In the genomic region with DNA sequence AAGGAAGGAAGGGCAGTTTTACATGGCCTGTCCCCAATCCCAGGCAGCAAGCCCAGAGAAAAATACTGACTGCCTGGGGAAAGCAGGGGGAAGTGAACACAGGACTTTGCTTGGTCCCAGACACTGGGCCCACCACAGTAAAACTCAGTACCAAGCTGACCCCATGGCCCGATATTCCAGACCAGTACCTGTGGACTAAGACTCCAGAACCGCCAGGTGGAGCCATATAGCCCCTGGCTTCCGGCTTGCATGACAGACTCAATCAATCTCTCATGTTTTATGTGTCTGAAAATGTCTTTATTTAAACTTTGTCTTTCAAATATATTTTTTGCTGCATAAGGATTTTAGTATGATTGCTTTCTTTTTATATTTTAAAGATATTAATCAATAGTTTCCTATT, we compare ENCODE assay signal across 16 cellular contexts.
DNase-seq lines count a peak whose midpoint lies in the region; ATAC-seq and TF ChIP-seq lines count a peak whose summit lies in the region.
"Had no signal": no experiment of that assay in that cellular context is flagged by ENCODE, and none has a peak within 500 bp of the region (broad histone marks: within the 10 kb centered on the region; RNA-seq: fewer than 3 reads in every experiment).

No MANE protein-coding gene starts in this region.

- H3K23ac ChIP-seq in mesenchymal stem cell (ENCODE audit: low read length in 2 of 2): no peak overlapping the region

- H3K79me1 ChIP-seq in mesenchymal stem cell (replicated peaks; ENCODE audit: low read length, poor library complexity, severe bottlenecking): no peaks in the 10 kb centered on the region

- H3K18ac ChIP-seq in mesenchymal stem cell (ENCODE audit: low read depth in 1 of 2, low read length in 2 of 2): no peak overlapping the region

- H3K14ac ChIP-seq in mesenchymal stem cell (ENCODE audit: low read length in 2 of 2): no peak overlapping the region

- no peak overlapping the region for H2BK12ac ChIP-seq in mesenchymal stem cell (ENCODE audit: low read length in 2 of 2)

- H3K4me3 ChIP-seq in body of pancreas: no peak overlapping the region
- no peak overlapping the region for H3K4me3 ChIP-seq in mesenchymal stem cell (ENCODE audit: insufficient read depth in 1 of 2, low read depth in 1 of 2, low read length in 2 of 2)

- H3K9ac ChIP-seq in mesenchymal stem cell (ENCODE audit: low read length): no peak overlapping the region

- no peak overlapping the region for H2BK120ac ChIP-seq in mesenchymal stem cell (ENCODE audit: low read depth, low read length)

- no peak overlapping the region for H4K91ac ChIP-seq in mesenchymal stem cell (ENCODE audit: low read length)

- no peak overlapping the region for H2AK5ac ChIP-seq in mesenchymal stem cell (ENCODE audit: low read length, severe bottlenecking)

- H4K8ac ChIP-seq in mesenchymal stem cell (ENCODE audit: low read length): peak overlapping the region; percentile 60

- no peak overlapping the region for H3K4ac ChIP-seq in mesenchymal stem cell (ENCODE audit: low read depth in 1 of 2, low read length in 2 of 2)

- H3K4me1 ChIP-seq in body of pancreas (no peaks in the 10 kb centered on the region), mesenchymal stem cell (ENCODE audit: control insufficient read depth, insufficient read depth, low read depth, low read length) (no peaks in the 10 kb centered on the region)

- DNase-seq in DMS53 (lab: John Stamatoyannopoulos, UW) (peak; percentile 1), DMS53 treated with DMSO at 0.1 percent for 48 hours (lab: John Stamatoyannopoulos, UW; ENCODE audit: unreplicated experiment) (no peak), NAMALWA (ENCODE audit: low spot score) (peak; percentile 33), body of pancreas (peak; percentile 16 to 50 (median 24)), mesenchymal stem cell (no peak), hippocampal formation (lab: John Stamatoyannopoulos, UW) (no peak)
- DNase-seq: activated CD8-positive, alpha-beta memory T cell treated with anti-CD3 and anti-CD28 coated beads, Interleukin-2, amount 50 U/mL, for 4 hours; activated naive CD4-positive, alpha-beta T cell treated with anti-CD3 and anti-CD28 coated beads, Interleukin-2, amount 10 ng/mL, durations not matched to agents 7 days and 5 days; CD4-positive, alpha-beta memory T cell; effector CD4-positive, alpha-beta T cell; GF-D8; NCI-H1694; retina; stimulated activated CD4-positive, alpha-beta T cell treated with anti-CD3 and anti-CD28 coated beads, Interleukin-1b, Interleukin-23, amount 100 ng/mL, for 48 hours had no signal

- H3K9me3 ChIP-seq in body of pancreas: no peaks in the 10 kb centered on the region
- no peaks in the 10 kb centered on the region for H3K9me3 ChIP-seq in mesenchymal stem cell (ENCODE audit: control insufficient read depth, low read length)

- H3K36me3 ChIP-seq in body of pancreas (replicated peaks in 1 of 2; ENCODE audit: insufficient read depth in 1 of 2, low read depth in 2 of 2) (no peaks in the 10 kb centered on the region), mesenchymal stem cell (ENCODE audit: control insufficient read depth in 1 of 2, insufficient read depth in 2 of 2, low read depth in 1 of 2, low read length in 2 of 2) (no peaks in the 10 kb centered on the region)

- no peak overlapping the region for H3K4me2 ChIP-seq in mesenchymal stem cell (ENCODE audit: low read length, poor library complexity, severe bottlenecking)

- no peak overlapping the region for H2BK15ac ChIP-seq in mesenchymal stem cell (ENCODE audit: low read depth, poor library complexity, severe bottlenecking)

- no peak overlapping the region for H2BK5ac ChIP-seq in mesenchymal stem cell (ENCODE audit: low read depth, low read length, poor library complexity, severe bottlenecking)

- ATAC-seq in body of pancreas: no peak
- no peak for ATAC-seq in GM19023 (IDR thresholded peaks at IDR 0.05; ENCODE audit: unreplicated experiment)
- no peak for ATAC-seq in HG03460 (IDR thresholded peaks at IDR 0.05; ENCODE audit: unreplicated experiment)

- H3K27ac ChIP-seq in body of pancreas (no peak overlapping the region), mesenchymal stem cell (ENCODE audit: low read length, poor library complexity, severe bottlenecking) (no peak overlapping the region)

- peak in 6 of 7 experiments; percentile 16 to 41 (median 30) for TF ChIP-seq CTCF in body of pancreas (IDR thresholded peaks at IDR 0.05)

- no peak overlapping the region for H2AFZ ChIP-seq in mesenchymal stem cell (ENCODE audit: low read depth, low read length)

- intact Hi-C loops in body of pancreas (cut with DNase I): no loop called here

- TF ChIP-seq POLR2A in body of pancreas (IDR thresholded peaks at IDR 0.05): no peak

- H3K27me3 ChIP-seq in body of pancreas: no peaks in the 10 kb centered on the region
- H3K27me3 ChIP-seq in mesenchymal stem cell (ENCODE audit: control insufficient read depth in 1 of 2, insufficient read depth in 1 of 2, low read length in 2 of 2): no peaks in the 10 kb centered on the region

- WGBS in body of pancreas, 2 donors: 49 to 53% methylated on average over 3 of the region's 3 CpGs
- 100% methylated on average over 2 of the region's 3 CpGs for WGBS in mesenchymal stem cell

Comparison
In these comparisons a context has a peak if more than half of its experiments do, and no peak if none do; other contexts are left out.
1. DNase-seq: peak in DMS53 (single experiment), NAMALWA (single experiment) and body of pancreas (4 of 4); none in DMS53 treated with DMSO at 0.1 percent for 48 hours (single experiment), mesenchymal stem cell (single experiment) and hippocampal formation (0 of 2).